In the genomic region with DNA sequence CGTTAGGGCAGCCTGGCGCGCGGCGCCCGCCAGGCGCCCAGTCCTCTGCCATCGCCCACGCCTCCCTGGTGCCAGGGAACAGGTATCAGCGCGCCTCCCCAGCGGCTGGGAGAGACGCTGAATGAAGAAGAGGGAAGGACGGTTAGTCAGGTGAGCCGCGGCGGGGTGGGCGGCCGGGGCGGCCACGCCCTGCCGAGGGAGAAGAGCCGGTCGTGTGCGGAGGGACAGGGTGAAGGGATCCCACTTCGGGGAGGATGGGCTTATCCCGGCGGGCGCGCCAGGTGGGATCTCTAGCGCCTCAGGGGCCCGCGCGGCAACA, we compare ENCODE assay signal across 8 cellular contexts. TPM values are rescaled to one million over a fixed set of nuclear protein-coding genes. Genes with fewer than 3 reads are reported as not detected.
DNase-seq lines count a peak whose midpoint lies in the region; ATAC-seq and TF ChIP-seq lines count a peak whose summit lies in the region.

No MANE protein-coding gene starts in this region.

- H2BK120ac ChIP-seq in H9 (ENCODE audit: low read depth, low read length, poor library complexity, severe bottlenecking), result no peak overlapping the region

- H4K91ac ChIP-seq in H9 (ENCODE audit: insufficient read length, low read depth, low read length), result no peak overlapping the region

- H2BK12ac ChIP-seq in H9 (ENCODE audit: insufficient read length, low read depth, low read length), result no peak overlapping the region

- no peaks in the 10 kb centered on the region for H3K36me3 ChIP-seq in hepatocyte (replicated peaks; ENCODE audit: insufficient read depth, low read depth)

- TF ChIP-seq CTCF in H9 (conservative IDR thresholded peaks at IDR 0.05) (no peak; the same call in 1 of the 3 replicates), VCaP (conservative IDR thresholded peaks at IDR 0.05) (peak; percentile 76), hepatocyte (IDR thresholded peaks at IDR 0.05; ENCODE audit: poor library complexity) (no peak)

- H2BK20ac ChIP-seq in H9 (ENCODE audit: low read depth, low read length, poor library complexity, severe bottlenecking), result no peak overlapping the region

- no peak overlapping the region for H3K56ac ChIP-seq in H9 (ENCODE audit: insufficient read length, low read depth, low read length)

- H3K27me3 Mint-ChIP-seq in H9 (ENCODE audit: low read depth), result no peaks in the 10 kb centered on the region
- H3K27me3 Mint-ChIP-seq in stimulated activated memory B cell treated with anti-CD40 and anti-IgM and Interleukin-4, amounts not matched to agents 10 μg/mL and 1 μg/mL and 100 μg/mL, for 72 hours, result no peaks in the 10 kb centered on the region

- H4K20me1 ChIP-seq in H9 (ENCODE audit: control insufficient read depth, insufficient read depth, insufficient read length), result no peaks in the 10 kb centered on the region
- H4K20me1 ChIP-seq in hepatocyte (ENCODE audit: insufficient read depth, poor library complexity, severe bottlenecking), result peaks cover 16% of the 10 kb centered on the region

- peak overlapping the region; percentile 81 to 97 (median 97); a peak in 6 of 7 replicates for H3K27ac Mint-ChIP-seq in H9
- H3K27ac Mint-ChIP-seq in stimulated activated memory B cell treated with anti-CD40 and anti-IgM and Interleukin-4, amounts not matched to agents 10 μg/mL and 1 μg/mL and 100 μg/mL, for 72 hours, result peak overlapping the region; percentile 93

- peaks cover 34 to 43% of the 10 kb centered on the region in 2 experiments for H3K4me1 Mint-ChIP-seq in H9
- peaks cover 47% of the 10 kb centered on the region for H3K4me1 Mint-ChIP-seq in stimulated activated memory B cell treated with anti-CD40 and anti-IgM and Interleukin-4, amounts not matched to agents 10 μg/mL and 1 μg/mL and 100 μg/mL, for 72 hours

- H2AFZ ChIP-seq in H9 (ENCODE audit: low read length) (no peak overlapping the region), hepatocyte (peak overlapping the region; percentile 88)

- peak overlapping the region; percentile 96 for H3K4me2 ChIP-seq in H9 (ENCODE audit: insufficient read depth, insufficient read length, low read length)
- H3K4me2 ChIP-seq in hepatocyte, result peak overlapping the region; percentile 79

- no CpG with 5 or more reads among the region's 34 CpGs for WGBS in H9 (ENCODE audit: extremely low coverage, insufficient read length, low lambda C conversion rate)
- 2% methylated on average over 15 of the region's 34 CpGs for WGBS in hepatocyte (ENCODE audit: low lambda C conversion rate, missing lambda C conversion rate)

- no peaks in the 10 kb centered on the region for H3K9me2 ChIP-seq in hepatocyte (replicated peaks; ENCODE audit: insufficient read depth)

- no peaks in the 10 kb centered on the region for H3K79me1 ChIP-seq in H9 (ENCODE audit: insufficient read depth, low read depth, low read length, poor library complexity, severe bottlenecking)

- H3K27me3 ChIP-seq in H9 (ENCODE audit: insufficient read depth, low read length), result no peaks in the 10 kb centered on the region
- no peaks in the 10 kb centered on the region for H3K27me3 ChIP-seq in hepatocyte

- H3T11ph ChIP-seq in H9 (ENCODE audit: low read length), result no peak overlapping the region

- no peak for ATAC-seq in stimulated activated memory B cell treated with anti-CD40 and anti-IgM and Interleukin-4, amounts not matched to agents 10 μg/mL and 1 μg/mL and 100 μg/mL, for 72 hours
- ATAC-seq in HG02981 (IDR thresholded peaks at IDR 0.05; ENCODE audit: unreplicated experiment) (no peak), GM18520 (IDR thresholded peaks at IDR 0.05; ENCODE audit: unreplicated experiment) (no peak)

- H3K9me3 Mint-ChIP-seq in H9, result no peaks in the 10 kb centered on the region
- peaks cover 3% of the 10 kb centered on the region for H3K9me3 Mint-ChIP-seq in stimulated activated memory B cell treated with anti-CD40 and anti-IgM and Interleukin-4, amounts not matched to agents 10 μg/mL and 1 μg/mL and 100 μg/mL, for 72 hours

- H3K4me3 Mint-ChIP-seq in H9, result peak overlapping the region; percentile 83 to 97
- peak overlapping the region; percentile 93 for H3K4me3 Mint-ChIP-seq in stimulated activated memory B cell treated with anti-CD40 and anti-IgM and Interleukin-4, amounts not matched to agents 10 μg/mL and 1 μg/mL and 100 μg/mL, for 72 hours

- H2BK5ac ChIP-seq in H9 (ENCODE audit: insufficient read length, low read length), result no peak overlapping the region

- H3K14ac ChIP-seq in H9 (ENCODE audit: insufficient read depth, low read length), result peak overlapping the region; percentile 90

- peaks cover 6% of the 10 kb centered on the region for H3K23me2 ChIP-seq in H9 (ENCODE audit: insufficient read length, low read depth, low read length, poor library complexity, severe bottlenecking)

- H2BK15ac ChIP-seq in H9 (ENCODE audit: low read depth, low read length), result no peak overlapping the region

- H3K23ac ChIP-seq in H9 (ENCODE audit: insufficient read length, low read depth, low read length), result no peak overlapping the region

- no peak overlapping the region; the same call in 1 of the 2 replicates for H3K4ac ChIP-seq in H9 (ENCODE audit: low read depth, low read length)

- no peak overlapping the region for H4K8ac ChIP-seq in H9 (replicated peaks; ENCODE audit: insufficient read length, low read depth, low read length)

- peak overlapping the region; percentile 65 for H3K9ac ChIP-seq in H9 (ENCODE audit: extremely low read depth, insufficient read length, low read length)

- H3K4me1 ChIP-seq in H9 (ENCODE audit: insufficient read depth, low read length) (no peaks in the 10 kb centered on the region; the same call in 1 of the 2 replicates), hepatocyte (ENCODE audit: insufficient read depth) (no peaks in the 10 kb centered on the region)

- H3K36me3 Mint-ChIP-seq in H9 (ENCODE audit: insufficient read depth in 1 of 3, low read depth in 3 of 3), result peaks cover 0 to 9% (median 4%) of the 10 kb centered on the region in 3 experiments; a peak in 5 of 7 replicates
- H3K36me3 Mint-ChIP-seq in stimulated activated memory B cell treated with anti-CD40 and anti-IgM and Interleukin-4, amounts not matched to agents 10 μg/mL and 1 μg/mL and 100 μg/mL, for 72 hours, result no peaks in the 10 kb centered on the region

- H3K79me2 ChIP-seq in H9 (ENCODE audit: insufficient read depth, low read length) (peaks cover 15% of the 10 kb centered on the region; the same call in 1 of the 2 replicates), hepatocyte (peaks cover 40% of the 10 kb centered on the region)

- H3K18ac ChIP-seq in H9 (ENCODE audit: insufficient read length, low read depth, low read length), result peak overlapping the region; percentile 80

- H2AK5ac ChIP-seq in H9 (ENCODE audit: insufficient read length, low read length), result no peak overlapping the region

- H3K27ac ChIP-seq in H9 (ENCODE audit: insufficient read length, low read depth, low read length) (no peak overlapping the region), VCaP (peak overlapping the region; percentile 93), hepatocyte (peak overlapping the region; percentile 92)

- H3K4me3 ChIP-seq in hepatocyte, result peak overlapping the region; percentile 72

- no peaks in the 10 kb centered on the region for H3K9me3 ChIP-seq in H9 (ENCODE audit: control insufficient read depth, low read depth, low read length)
- no peaks in the 10 kb centered on the region for H3K9me3 ChIP-seq in hepatocyte (ENCODE audit: low read depth)

- DNase-seq in H9 (no peak), hepatocyte (ENCODE audit: low spot score) (no peak), DMS 273 treated with DMSO at 0.1 percent for 48 hours (lab: John Stamatoyannopoulos, UW) (no peak)
- DNase-seq in activated CD8-positive, alpha-beta memory T cell treated with anti-CD3 and anti-CD28 coated beads, Interleukin-2, amount 50 U/mL, for 48 hours, result no peak

- no peak overlapping the region for H4K5ac ChIP-seq in H9 (ENCODE audit: insufficient read length, low read depth, low read length)

RNA-seq across cellular contexts. Expression of a gene that starts 0.6 kb away (rescaled TPM):
- total RNA-seq in H9 (2021) (36.3 and 39.4 TPM in 2 replicates), hepatocyte (64.0 and 66.7 TPM in 2 replicates)
- polyA plus RNA-seq in hepatocyte, result 59.3 and 60.3 TPM in 2 replicates
